ENCODE assay signal across 23 cellular contexts in genomic region chr11:67020949-67021348, GRCh38. TPM values are rescaled to one million over a fixed set of nuclear protein-coding genes. Genes with fewer than 3 reads are reported as not detected.
"Had no signal": no experiment of that assay in that cellular context is flagged by ENCODE, and none has a peak within 500 bp of the region (broad histone marks: within the 10 kb centered on the region; RNA-seq: fewer than 3 reads in every experiment).

No MANE protein-coding gene starts in this region.

- H3K9me3 ChIP-seq: esophagus squamous epithelium, gastrocnemius medialis, left lung, stomach, suprapubic skin, tibial nerve had no signal

- FAIRE-seq: urothelium cell line had no signal

- H3K9me3 Mint-ChIP-seq: endodermal cell, neural progenitor cell had no signal

- H3K27ac ChIP-seq: coronary artery, esophagus squamous epithelium, gastrocnemius medialis, left lung, neural progenitor cell, stomach, suprapubic skin, tibial nerve had no signal

- H3K4me2 ChIP-seq: neural progenitor cell had no signal

- H3K36me3 Mint-ChIP-seq: activated CD4-positive, alpha-beta memory T cell treated with anti-CD3 and anti-CD28 coated beads for 36 hours; neural progenitor cell had no signal

- ATAC-seq: activated CD8-positive, alpha-beta memory T cell treated with anti-CD3 and anti-CD28 coated beads, Interleukin-2, amount 10 ng/mL, durations not matched to agents 7 days and 5 days; gastrocnemius medialis; left lung; naive thymus-derived CD4-positive, alpha-beta T cell had no signal

- H3K9ac ChIP-seq: neural progenitor cell had no signal

- H3K36me3 ChIP-seq: esophagus squamous epithelium, gastrocnemius medialis, left lung, neural progenitor cell, stomach, suprapubic skin, tibial nerve had no signal

- H3K4me3 ChIP-seq: coronary artery, esophagus squamous epithelium, gastrocnemius medialis, left lung, lung, neural progenitor cell, stomach, suprapubic skin, tibial nerve had no signal

- H2AFZ ChIP-seq: neural progenitor cell had no signal

- DNase-seq: activated B cell treated with CpG ODN at 0.5 μM for 24 hours; activated CD8-positive, alpha-beta memory T cell treated with anti-CD3 and anti-CD28 coated beads, Interleukin-2, amount 10 ng/mL, durations not matched to agents 7 days and 5 days; activated naive CD8-positive, alpha-beta T cell treated with anti-CD3 and anti-CD28 coated beads, Interleukin-2, amount 10 ng/mL, durations not matched to agents 7 days and 5 days; amygdala; cerebellar nuclear complex; esophagus squamous epithelium; gastrocnemius medialis; hippocampal formation; kidney glomerular epithelial cell; left lung; stomach; T-helper 9 cell had no signal

- H3K4me3 Mint-ChIP-seq: activated B cell treated with CpG ODN at 0.5 μM for 24 hours; activated CD4-positive, alpha-beta memory T cell treated with anti-CD3 and anti-CD28 coated beads for 36 hours; activated CD8-positive, alpha-beta memory T cell treated with anti-CD3 and anti-CD28 coated beads, Interleukin-2, amount 10 ng/mL, durations not matched to agents 7 days and 5 days; activated naive CD8-positive, alpha-beta T cell treated with anti-CD3 and anti-CD28 coated beads, Interleukin-2, amount 10 ng/mL, durations not matched to agents 7 days and 5 days; neural progenitor cell had no signal

- H3K27ac Mint-ChIP-seq: activated B cell treated with CpG ODN at 0.5 μM for 24 hours; activated CD4-positive, alpha-beta memory T cell treated with anti-CD3 and anti-CD28 coated beads for 36 hours; activated CD8-positive, alpha-beta memory T cell treated with anti-CD3 and anti-CD28 coated beads, Interleukin-2, amount 10 ng/mL, durations not matched to agents 7 days and 5 days; activated naive CD8-positive, alpha-beta T cell treated with anti-CD3 and anti-CD28 coated beads, Interleukin-2, amount 10 ng/mL, durations not matched to agents 7 days and 5 days; endodermal cell; naive thymus-derived CD4-positive, alpha-beta T cell; neural progenitor cell had no signal

RNA-seq across cellular contexts. Expression of gene SYT12, which starts 2.0 kb away (rescaled TPM):
- total RNA-seq: activated B cell treated with CpG ODN at 0.5 μM for 24 hours; activated CD4-positive, alpha-beta memory T cell treated with anti-CD3 and anti-CD28 coated beads for 36 hours; activated CD8-positive, alpha-beta memory T cell treated with anti-CD3 and anti-CD28 coated beads, Interleukin-2, amount 10 ng/mL, durations not matched to agents 7 days and 5 days; activated naive CD8-positive, alpha-beta T cell treated with anti-CD3 and anti-CD28 coated beads, Interleukin-2, amount 10 ng/mL, durations not matched to agents 7 days and 5 days; naive thymus-derived CD4-positive, alpha-beta T cell; stomach had no signal
- polyA plus RNA-seq: naive thymus-derived CD4-positive, alpha-beta T cell had no signal

RNA-seq across cellular contexts. Expression of gene RHOD, which starts 35.7 kb away (rescaled TPM):
- total RNA-seq: activated B cell treated with CpG ODN at 0.5 μM for 24 hours had no signal

RNA-seq across cellular contexts. Expression of gene C11orf86, which starts 45.8 kb away (rescaled TPM):
- total RNA-seq: activated B cell treated with CpG ODN at 0.5 μM for 24 hours; activated CD4-positive, alpha-beta memory T cell treated with anti-CD3 and anti-CD28 coated beads for 36 hours; activated CD8-positive, alpha-beta memory T cell treated with anti-CD3 and anti-CD28 coated beads, Interleukin-2, amount 10 ng/mL, durations not matched to agents 7 days and 5 days; activated naive CD8-positive, alpha-beta T cell treated with anti-CD3 and anti-CD28 coated beads, Interleukin-2, amount 10 ng/mL, durations not matched to agents 7 days and 5 days; endodermal cell; esophagus squamous epithelium; gastrocnemius medialis; left lung; lung; naive thymus-derived CD4-positive, alpha-beta T cell; omental fat pad; posterior vena cava; suprapubic skin; tibial nerve had no signal
- polyA plus RNA-seq: lung; naive thymus-derived CD4-positive, alpha-beta T cell had no signal
